Comparison of ENCODE assay signal across 22 cellular contexts in genomic region chr18:1995041-1995612, GRCh38.
"Had no signal": no experiment of that assay in that cellular context is flagged by ENCODE, and none has a peak within 500 bp of the region (broad histone marks: within the 10 kb centered on the region; RNA-seq: fewer than 3 reads in every experiment).

No MANE protein-coding gene starts in this region.

- DNase-seq: activated B cell treated with CpG ODN at 0.5 μM for 24 hours; activated CD4-positive, alpha-beta T cell treated with anti-CD3 and anti-CD28 coated beads for 1 hour; activated CD4-positive, alpha-beta T cell treated with anti-CD3 and anti-CD28 coated beads, Interleukin-2, amount 10 ng/mL, durations not matched to agents 24 days and 14 days; activated CD4-positive, alpha-beta T cell treated with anti-CD3 and anti-CD28 coated beads, Interleukin-2, amount 50 U/mL, for 48 hours; activated CD8-positive, alpha-beta memory T cell treated with anti-CD3 and anti-CD28 coated beads, Interleukin-2, amount 10 ng/mL, durations not matched to agents 7 days and 5 days; activated effector memory CD4-positive, alpha-beta T cell treated with Interleukin-2 at 50 U/mL for 16 hours; activated naive CD4-positive, alpha-beta T cell; activated T-cell treated with anti-CD3 and anti-CD28 coated beads, Interleukin-2, amount 50 U/mL, for 24 hours; aorta; KG1; NCI-H1105; NCI-H1436; NCI-H1694 treated with DMSO at 0.1 percent for 48 hours; NCI-H2029 treated with DMSO at 0.1 percent for 48 hours; NCI-H2227 treated with DMSO at 0.1 percent for 48 hours; NCI-H446 treated with DMSO at 0.1 percent for 48 hours; NCI-H524 treated with DMSO at 0.1 percent for 48 hours; NCI-H748 treated with DMSO at 0.1 percent for 48 hours; SIG-M5; T-cell; T-helper 2 cell; T1000 had no signal

- ATAC-seq: activated CD8-positive, alpha-beta memory T cell treated with anti-CD3 and anti-CD28 coated beads, Interleukin-2, amount 10 ng/mL, durations not matched to agents 7 days and 5 days; T-cell had no signal
